21 cellular contexts compared by ENCODE assay signal in the genomic region with DNA sequence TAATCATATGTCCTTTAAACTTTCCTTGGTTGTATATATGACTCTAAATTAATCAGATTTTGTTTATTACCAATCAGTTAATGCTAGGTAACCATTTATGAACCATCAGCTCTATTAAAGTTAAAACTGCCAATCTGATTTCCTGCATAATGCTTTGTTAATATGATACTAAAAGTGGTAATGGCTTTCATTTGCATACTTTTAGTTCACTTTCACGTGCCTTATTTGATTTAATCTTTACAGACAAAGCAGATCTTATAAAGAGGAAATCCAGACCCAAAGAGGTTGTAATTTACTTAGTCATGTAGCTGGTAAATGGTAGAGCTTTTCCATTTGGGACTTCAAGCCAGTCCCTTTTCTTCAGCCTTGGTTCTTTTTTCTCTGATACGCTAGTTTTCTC.
DNase-seq lines count a peak whose midpoint lies in the region; FAIRE-seq and TF ChIP-seq lines count a peak whose summit lies in the region.
"Had no signal": no experiment of that assay in that cellular context is flagged by ENCODE, and none has a peak within 500 bp of the region (broad histone marks: within the 10 kb centered on the region; RNA-seq: fewer than 3 reads in every experiment).

No MANE protein-coding gene starts in this region.

- peaks cover 36% of the 10 kb centered on the region for H3K4me1 ChIP-seq in ACC112 (ENCODE audit: control insufficient read depth, insufficient read depth, low read length, unreplicated experiment)
- peaks cover 8 to 60% of the 10 kb centered on the region in 2 donors for H3K4me1 ChIP-seq in ascending aorta
- H3K4me1 ChIP-seq in sigmoid colon = peaks cover 0 to 43% (median 36%) of the 10 kb centered on the region in 4 donors

- H3K27ac Mint-ChIP-seq in HFFc6 = peak overlapping the region; percentile 16; the same call in 1 of the 2 replicates
- H3K27ac Mint-ChIP-seq: CD4-positive, alpha-beta T cell had no signal

- no peaks in the 10 kb centered on the region; the same call in 1 of the 2 replicates for H3K36me3 ChIP-seq in ACC112 (ENCODE audit: insufficient read depth, low read length)
- peaks cover 0 to 4% of the 10 kb centered on the region in 2 donors for H3K36me3 ChIP-seq in ascending aorta
- H3K36me3 ChIP-seq in sigmoid colon = no peaks in the 10 kb centered on the region

- DNase-seq in HFFc6 (no peak), ascending aorta (ENCODE audit: low spot score in 2 of 2) (no peak), sigmoid colon (no peak), iPS-NIHi7 (ENCODE audit: extremely low spot score) (no peak), NCI-H774 (lab: John Stamatoyannopoulos, UW) (no peak), GM12892 (ENCODE audit: insufficient read length) (no peak)
- DNase-seq in activated naive CD4-positive, alpha-beta T cell treated with Interleukin-2 at 50 U/mL for 16 hours = no peak
- DNase-seq: CD4-positive, alpha-beta T cell; DMS79; HCEC 1CT; NCI-H1092; NCI-H1694; NCI-H345; NCI-H748 treated with DMSO at 0.1 percent for 48 hours; SHP77 had no signal

- TF ChIP-seq POLR2A in sigmoid colon (IDR thresholded peaks at IDR 0.05) (no peak), GM12892 (IDR thresholded peaks at IDR 0.05; ENCODE audit: low read depth, low read length) (no peak)

- H3K36me3 Mint-ChIP-seq in HFFc6 (ENCODE audit: low read depth) = peaks cover 16% of the 10 kb centered on the region

- no peak overlapping the region for H3K4me3 Mint-ChIP-seq in HFFc6
- H3K4me3 Mint-ChIP-seq: CD4-positive, alpha-beta T cell had no signal

- 65 to 79% methylated on average over 2 of the region's 2 CpGs for WGBS in sigmoid colon, 2 donors

- TF ChIP-seq CTCF in HFFc6 (IDR thresholded peaks at IDR 0.05) = no peak
- no peak for TF ChIP-seq CTCF in ascending aorta (IDR thresholded peaks at IDR 0.05)
- TF ChIP-seq CTCF in sigmoid colon (IDR thresholded peaks at IDR 0.05) = no peak

- peaks cover 65% of the 10 kb centered on the region for H3K79me2 ChIP-seq in ACC112 (ENCODE audit: control insufficient read depth, insufficient read depth, low read length, unreplicated experiment)

- H2AFZ ChIP-seq in ACC112 (ENCODE audit: low read length, unreplicated experiment) = no peak overlapping the region

- peak overlapping the region; percentile 43; the same call in 1 of the 2 replicates for H3K27ac ChIP-seq in ACC112 (ENCODE audit: low read depth, low read length)
- H3K27ac ChIP-seq in ascending aorta = peak overlapping the region; percentile 1 to 41
- H3K27ac ChIP-seq in sigmoid colon = peak overlapping the region in 3 of 4 donors; percentile 29 to 43 (median 32)
- H3K27ac ChIP-seq: A549 had no signal

- H3K9me3 Mint-ChIP-seq in HFFc6 = no peaks in the 10 kb centered on the region
- H3K9me3 Mint-ChIP-seq: CD4-positive, alpha-beta T cell had no signal

- H3K27me3 ChIP-seq in ACC112 (ENCODE audit: insufficient read depth, low read length) (no peaks in the 10 kb centered on the region), ascending aorta (no peaks in the 10 kb centered on the region), sigmoid colon (no peaks in the 10 kb centered on the region)

- no peaks in the 10 kb centered on the region for H3K9me3 ChIP-seq in ascending aorta
- H3K9me3 ChIP-seq in sigmoid colon = no peaks in the 10 kb centered on the region
- H3K9me3 ChIP-seq: A549 had no signal

- intact Hi-C loops in ascending aorta (cut with DNase I) = no loop called here
- intact Hi-C loops in sigmoid colon (cut with DNase I) = no loop called here

- H3K4me1 Mint-ChIP-seq in HFFc6 (ENCODE audit: low read depth) = peaks cover 70% of the 10 kb centered on the region

- no peak for TF ChIP-seq EP300 in sigmoid colon (IDR thresholded peaks at IDR 0.05)

- H3K4me3 ChIP-seq in ACC112 (ENCODE audit: low read depth, low read length) = no peak overlapping the region
- no peak overlapping the region for H3K4me3 ChIP-seq in ascending aorta
- no peak overlapping the region for H3K4me3 ChIP-seq in sigmoid colon
- H3K4me3 ChIP-seq: A549, K562 had no signal

- no peak for FAIRE-seq in GM12892 (lab: Jason Lieb, UNC)
- FAIRE-seq: A549, G401.6, GM12891, GM19239 had no signal

- H3K27me3 Mint-ChIP-seq in HFFc6 (ENCODE audit: insufficient read depth) = no peaks in the 10 kb centered on the region; the same call in 1 of the 2 replicates
- H3K27me3 Mint-ChIP-seq: CD4-positive, alpha-beta T cell had no signal
